Comparison of ENCODE assay signal across 19 cellular contexts in genomic region chr22:42177891-42178336, GRCh38. TPM values are rescaled to one million over a fixed set of nuclear protein-coding genes. Genes with fewer than 3 reads are reported as not detected.
DNase-seq lines count a peak whose midpoint lies in the region; ATAC-seq and TF ChIP-seq lines count a peak whose summit lies in the region.
"Had no signal": no experiment of that assay in that cellular context is flagged by ENCODE, and none has a peak within 500 bp of the region (broad histone marks: within the 10 kb centered on the region; RNA-seq: fewer than 3 reads in every experiment).

No MANE protein-coding gene starts in this region.

- TF ChIP-seq CTCF in type B pancreatic cell (conservative IDR thresholded peaks at IDR 0.05), result no peak

- H3K4me3 Mint-ChIP-seq in activated naive CD4-positive, alpha-beta T cell treated with anti-CD3 and anti-CD28 coated beads, Interleukin-2, amount 50 U/mL, for 24 hours, result no peak overlapping the region
- peak overlapping the region; percentile 72 for H3K4me3 Mint-ChIP-seq in activated T-helper 17 cell treated with anti-CD3 and anti-CD28 coated beads, Interleukin-2, amount 50 U/mL, for 72 hours
- no peak overlapping the region for H3K4me3 Mint-ChIP-seq in memory B cell
- H3K4me3 Mint-ChIP-seq in type B pancreatic cell, result peak overlapping the region; percentile 63
- H3K4me3 Mint-ChIP-seq: dendritic cell treated with granulocyte-macrophage colony-stimulating factor and Interleukin-4, amounts not matched to agents 40 ng/mL and 50 ng/mL, for 4 days; natural killer cell treated with Interleukin-12 subunit alpha and Interleukin-12 subunit beta and Interleukin-15 and Interleukin-18, amount 100 ng/mL, for 72 hours had no signal

- peak overlapping the region; percentile 36 for H3K27ac Mint-ChIP-seq in activated naive CD4-positive, alpha-beta T cell treated with anti-CD3 and anti-CD28 coated beads, Interleukin-2, amount 50 U/mL, for 24 hours
- H3K27ac Mint-ChIP-seq in activated T-helper 17 cell treated with anti-CD3 and anti-CD28 coated beads, Interleukin-2, amount 50 U/mL, for 72 hours, result peak overlapping the region; percentile 84
- H3K27ac Mint-ChIP-seq in memory B cell (peak overlapping the region; percentile 64), type B pancreatic cell (peak overlapping the region; percentile 50)
- H3K27ac Mint-ChIP-seq: dendritic cell treated with granulocyte-macrophage colony-stimulating factor and Interleukin-4, amounts not matched to agents 40 ng/mL and 50 ng/mL, for 4 days; natural killer cell treated with Interleukin-12 subunit alpha and Interleukin-12 subunit beta and Interleukin-15 and Interleukin-18, amount 100 ng/mL, for 72 hours had no signal

- H3K27me3 Mint-ChIP-seq in activated naive CD4-positive, alpha-beta T cell treated with anti-CD3 and anti-CD28 coated beads, Interleukin-2, amount 50 U/mL, for 24 hours, result no peaks in the 10 kb centered on the region
- H3K27me3 Mint-ChIP-seq in activated T-helper 17 cell treated with anti-CD3 and anti-CD28 coated beads, Interleukin-2, amount 50 U/mL, for 72 hours, result no peaks in the 10 kb centered on the region
- H3K27me3 Mint-ChIP-seq in memory B cell, result no peaks in the 10 kb centered on the region
- H3K27me3 Mint-ChIP-seq in type B pancreatic cell, result no peaks in the 10 kb centered on the region
- H3K27me3 Mint-ChIP-seq: dendritic cell treated with granulocyte-macrophage colony-stimulating factor and Interleukin-4, amounts not matched to agents 40 ng/mL and 50 ng/mL, for 4 days; natural killer cell treated with Interleukin-12 subunit alpha and Interleukin-12 subunit beta and Interleukin-15 and Interleukin-18, amount 100 ng/mL, for 72 hours had no signal

- no peak for DNase-seq in activated naive CD4-positive, alpha-beta T cell treated with Interleukin-2 at 50 U/mL for 16 hours
- DNase-seq in memory B cell (ENCODE audit: low spot score in 2 of 2), result no peak
- no peak for DNase-seq in type B pancreatic cell (ENCODE audit: extremely low spot score, unreplicated experiment)
- DNase-seq in germinal center (ENCODE audit: low spot score), result no peak
- DNase-seq in HCEC 1CT, result no peak
- no peak for DNase-seq in activated CD8-positive, alpha-beta memory T cell treated with anti-CD3 and anti-CD28 coated beads, Interleukin-2, amount 50 U/mL, for 4 hours
- DNase-seq: activated CD4-positive, CD25-positive, alpha-beta regulatory T cell; activated T-cell treated with anti-CD3 and anti-CD28 coated beads, Interleukin-2, amount 50 U/mL, for 1 hour; left lung; MG63; NCI-H2081 treated with DMSO at 0.1 percent for 48 hours; NCI-H69; SW 1271 had no signal

- H3K36me3 Mint-ChIP-seq in activated naive CD4-positive, alpha-beta T cell treated with anti-CD3 and anti-CD28 coated beads, Interleukin-2, amount 50 U/mL, for 24 hours, result peaks cover 14% of the 10 kb centered on the region
- peaks cover 55% of the 10 kb centered on the region for H3K36me3 Mint-ChIP-seq in activated T-helper 17 cell treated with anti-CD3 and anti-CD28 coated beads, Interleukin-2, amount 50 U/mL, for 72 hours (ENCODE audit: low read depth)
- H3K36me3 Mint-ChIP-seq in memory B cell (peaks cover 21% of the 10 kb centered on the region), type B pancreatic cell (no peaks in the 10 kb centered on the region)

- peaks cover 79% of the 10 kb centered on the region for H3K4me1 Mint-ChIP-seq in activated naive CD4-positive, alpha-beta T cell treated with anti-CD3 and anti-CD28 coated beads, Interleukin-2, amount 50 U/mL, for 24 hours
- H3K4me1 Mint-ChIP-seq in activated T-helper 17 cell treated with anti-CD3 and anti-CD28 coated beads, Interleukin-2, amount 50 U/mL, for 72 hours, result peaks cover 61% of the 10 kb centered on the region
- peaks cover 12% of the 10 kb centered on the region for H3K4me1 Mint-ChIP-seq in memory B cell
- peaks cover 32% of the 10 kb centered on the region for H3K4me1 Mint-ChIP-seq in type B pancreatic cell (ENCODE audit: unreplicated experiment)

- H3K9me3 Mint-ChIP-seq in activated naive CD4-positive, alpha-beta T cell treated with anti-CD3 and anti-CD28 coated beads, Interleukin-2, amount 50 U/mL, for 24 hours, result no peaks in the 10 kb centered on the region
- no peaks in the 10 kb centered on the region for H3K9me3 Mint-ChIP-seq in activated T-helper 17 cell treated with anti-CD3 and anti-CD28 coated beads, Interleukin-2, amount 50 U/mL, for 72 hours
- H3K9me3 Mint-ChIP-seq in memory B cell (no peaks in the 10 kb centered on the region), type B pancreatic cell (no peaks in the 10 kb centered on the region)
- H3K9me3 Mint-ChIP-seq: dendritic cell treated with granulocyte-macrophage colony-stimulating factor and Interleukin-4, amounts not matched to agents 40 ng/mL and 50 ng/mL, for 4 days; natural killer cell treated with Interleukin-12 subunit alpha and Interleukin-12 subunit beta and Interleukin-15 and Interleukin-18, amount 100 ng/mL, for 72 hours had no signal

- ATAC-seq in activated T-helper 17 cell treated with anti-CD3 and anti-CD28 coated beads, Interleukin-2, amount 50 U/mL, for 72 hours (replicated peaks), result no peak
- ATAC-seq in memory B cell (ENCODE audit: low read depth), result no peak
- ATAC-seq: left lung; natural killer cell treated with Interleukin-12 subunit alpha and Interleukin-12 subunit beta and Interleukin-15 and Interleukin-18, amount 100 ng/mL, for 72 hours; Panc1 had no signal

RNA-seq across cellular contexts. Expression of gene CYP2D6, which starts 47.3 kb away (rescaled TPM):
- 1 to 10 TPM; 5.5 to 6.3 TPM for total RNA-seq in activated T-helper 17 cell treated with anti-CD3 and anti-CD28 coated beads, Interleukin-2, amount 50 U/mL, for 72 hours
- total RNA-seq in type B pancreatic cell (ENCODE audit: low replicate concordance), result 3.1 and 4.0 TPM in 2 replicates
- total RNA-seq: thoracic aorta had no signal

Comparison
In these comparisons a context has a peak if more than half of its experiments do, and no peak if none do; other contexts are left out.
1. H3K4me3 Mint-ChIP-seq: peak in activated T-helper 17 cell treated with anti-CD3 and anti-CD28 coated beads, Interleukin-2, amount 50 U/mL, for 72 hours (single experiment) and type B pancreatic cell (single experiment); none in activated naive CD4-positive, alpha-beta T cell treated with anti-CD3 and anti-CD28 coated beads, Interleukin-2, amount 50 U/mL, for 24 hours (single experiment) and memory B cell (single experiment).
2. Peak in every context shown above with its lines, with median percentiles within 50 percentile points of each other: H3K27ac Mint-ChIP-seq.